8 cellular contexts compared by ENCODE assay signal in genomic region chr12:49110191-49111155, GRCh38. TPM values are rescaled to one million over a fixed set of nuclear protein-coding genes. Genes with fewer than 3 reads are reported as not detected.
A peak's percentile ranks its signal among the peaks of the same experiment; 100 is the strongest.
DNase-seq lines count a peak whose midpoint lies in the region; ATAC-seq and TF ChIP-seq lines count a peak whose summit lies in the region.

TSS of gene LMBR1L (minus strand) at chr12:49110847. CDS start at chr12:49110555, 292 bp downstream.

- H3K4me3 ChIP-seq in WERI-Rb-1 (ENCODE audit: low read depth, low read length), result peak within 1 kb of the TSS; percentile 98
- peak within 1 kb of the TSS; percentile 81 to 98 (median 91) for H3K4me3 ChIP-seq in mammary epithelial cell (replicated peaks in 1 of 3; ENCODE audit: insufficient read depth in 1 of 3, low read depth in 2 of 3, low read length in 3 of 3)
- peak within 1 kb of the TSS; percentile 89 for H3K4me3 ChIP-seq in iPS-20b (ENCODE audit: low read length)
- H3K4me3 ChIP-seq in skin epidermis, result peak within 1 kb of the TSS; percentile 83 to 95 (median 91)

- DNase-seq in AG08395 (ENCODE audit: low spot score) (peak; percentile 100), NCI-H2227 (lab: John Stamatoyannopoulos, UW; ENCODE audit: unreplicated experiment) (peak; percentile 96), WERI-Rb-1 (peak; percentile 96), mammary epithelial cell (peak; percentile 97)

- H3K9me3 ChIP-seq in WERI-Rb-1 (ENCODE audit: severe bottlenecking), result peaks cover 3% of the 10 kb centered on the region
- H3K9me3 ChIP-seq in mammary epithelial cell (replicated peaks; ENCODE audit: insufficient read depth, low read length), result no peaks in the 10 kb centered on the region
- H3K9me3 ChIP-seq in iPS-20b (ENCODE audit: insufficient read depth, low read depth, low read length), result 0 out of 2 replicates have a peak, but pooled peaks cover 4% of the 10 kb centered on the region

- peak within 1 kb of the TSS; percentile 81 for H3K4me2 ChIP-seq in mammary epithelial cell (ENCODE audit: insufficient read depth, low read depth, low read length)

- H3K79me2 ChIP-seq in mammary epithelial cell (ENCODE audit: insufficient read depth, low read length), result peaks cover 13% of the 10 kb centered on the region

- H3K9ac ChIP-seq in mammary epithelial cell (ENCODE audit: insufficient read depth, low read length), result peak within 1 kb of the TSS; percentile 84
- H3K9ac ChIP-seq in iPS-20b (ENCODE audit: low read depth, low read length), result peak within 1 kb of the TSS; percentile 90

- WGBS in mammary epithelial cell (ENCODE audit: low coverage, missing lambda C conversion rate), result 1% methylated on average over 35 of the region's 65 CpGs

- intact Hi-C loops in mammary epithelial cell (cut with micrococcal nuclease), result loop anchor here (1.0 to 2.0 kb wide), 2 partner anchors 11 to 20 kb away; partner anchors contain the start of gene TUBA1B

- H3K4me1 ChIP-seq in mammary epithelial cell (ENCODE audit: insufficient read depth, low read length), result peaks cover 13% of the 10 kb centered on the region
- 0 out of 2 replicates have a peak, but pooled peaks cover 5% of the 10 kb centered on the region for H3K4me1 ChIP-seq in iPS-20b (ENCODE audit: insufficient read depth, low read length)

- H2AFZ ChIP-seq in mammary epithelial cell (ENCODE audit: low read depth, low read length), result peak within 1 kb of the TSS; percentile 93

- H4K20me1 ChIP-seq in mammary epithelial cell (ENCODE audit: insufficient read depth, low read length), result no peaks in the 10 kb centered on the region

- dilution Hi-C loops in mammary epithelial cell (cut with HindIII; ENCODE audit: low sequenced_read_pairs), result no loop called here

- TF ChIP-seq CTCF in WERI-Rb-1 (IDR thresholded peaks at IDR 0.05; ENCODE audit: low read depth, low read length) (peak; percentile 39; the same call in 1 of the 2 replicates), mammary epithelial cell (conservative IDR thresholded peaks at IDR 0.05 in 1 of 2, IDR thresholded peaks at IDR 0.05 in 1 of 2; ENCODE audit: extremely low read depth in 1 of 2, insufficient read depth in 1 of 2, low read depth in 1 of 2, low read length in 2 of 2) (peak; percentile 36 to 51)

- in situ Hi-C loops in mammary epithelial cell (cut with MboI; ENCODE audit: low sequenced_read_pairs in 2 of 2), result no loop called here

- peak; percentile 97 for ATAC-seq in GM18873 (IDR thresholded peaks at IDR 0.05; ENCODE audit: low FRiP score, unreplicated experiment)
- ATAC-seq in HG03139 (IDR thresholded peaks at IDR 0.05; ENCODE audit: unreplicated experiment), result peak; percentile 94

- H3K36me3 ChIP-seq in WERI-Rb-1 (peaks cover 12% of the 10 kb centered on the region; the same call in 1 of the 2 replicates), mammary epithelial cell (ENCODE audit: insufficient read depth, low read length) (no peaks in the 10 kb centered on the region), iPS-20b (ENCODE audit: insufficient read depth, low read depth, low read length) (peaks cover 17% of the 10 kb centered on the region)

- H3K27ac ChIP-seq in WERI-Rb-1 (peak within 1 kb of the TSS; percentile 72), mammary epithelial cell (ENCODE audit: insufficient read depth, low read depth, low read length) (peak within 1 kb of the TSS; percentile 47), iPS-20b (ENCODE audit: low read length) (no peak within 1 kb of the TSS), skin epidermis (peak within 1 kb of the TSS; percentile 84 to 99 (median 96))

- CTCF ChIA-PET in mammary epithelial cell (lab: Charles Lee; ENCODE audit: low non-redundant PET), result interaction anchor here (0.6 to 1.0 kb wide), 8 partner anchors 16 to 292 kb away, joined by 3 to 6 read pairs (median 4); partner anchors contain the start of gene DHH

- H3K27me3 ChIP-seq in WERI-Rb-1 (ENCODE audit: insufficient read depth, low read depth, severe bottlenecking), result no peaks in the 10 kb centered on the region
- H3K27me3 ChIP-seq in mammary epithelial cell (ENCODE audit: insufficient read depth, low read length), result no peaks in the 10 kb centered on the region
- no peaks in the 10 kb centered on the region for H3K27me3 ChIP-seq in iPS-20b (ENCODE audit: insufficient read depth, low read length)

- BruUV-seq in mammary epithelial cell (replicated peaks; lab: Mats Ljungman, UMichigan), result TSS peak; percentile 31

RNA-seq across cellular contexts. Expression of gene LMBR1L, which starts in this region (rescaled TPM):
- total RNA-seq in mammary epithelial cell, result 10 to 100 TPM; 22.8 to 24.2 TPM
- 11.1 TPM for polyA plus RNA-seq in mammary epithelial cell
- polyA minus RNA-seq in mammary epithelial cell, result 3.6 TPM
